8 cellular contexts compared by ENCODE assay signal in the genomic region with DNA sequence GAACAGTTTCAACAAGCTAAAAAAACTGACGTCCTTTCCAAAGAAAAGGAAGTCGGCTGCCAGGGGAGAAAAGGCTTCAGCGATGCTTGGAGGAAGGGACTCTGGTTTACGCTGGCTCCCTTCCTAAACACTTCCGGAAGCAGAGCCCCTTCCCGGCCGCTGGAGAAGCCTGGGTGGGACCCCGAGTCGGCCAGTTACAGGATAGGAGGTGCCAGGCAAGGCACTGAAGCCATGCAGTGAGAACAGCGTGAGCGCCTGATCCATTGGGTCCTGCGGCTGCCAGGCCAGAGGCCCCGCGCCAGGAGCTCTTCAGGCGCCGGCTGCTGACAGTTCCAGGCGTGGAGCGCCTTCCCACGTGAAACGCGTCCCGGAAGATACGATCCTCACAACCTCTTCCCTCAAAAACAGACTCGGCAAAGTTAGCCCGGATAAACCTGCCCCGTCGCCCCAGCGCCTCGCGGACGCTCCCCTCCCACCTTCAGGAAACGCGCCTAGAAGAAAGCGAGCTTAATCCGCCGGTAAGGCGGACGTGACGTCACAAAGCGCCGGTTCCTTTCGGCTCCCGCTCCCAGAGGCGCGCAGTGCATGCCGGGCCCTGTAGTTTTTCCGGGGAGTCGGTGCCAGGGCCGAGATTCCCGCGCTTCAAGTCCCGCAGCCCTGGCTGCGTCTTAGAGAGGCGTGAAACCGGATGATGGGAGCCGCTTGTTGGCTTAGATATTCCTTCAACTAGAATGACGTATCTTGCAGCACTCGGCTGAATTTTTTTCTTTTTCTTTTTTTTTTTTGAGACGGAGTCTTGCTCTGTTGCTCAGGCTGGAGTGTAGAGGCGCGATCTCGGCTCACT. TPM values are rescaled to one million over a fixed set of nuclear protein-coding genes. Genes with fewer than 3 reads are reported as not detected.
DNase-seq lines count a peak whose midpoint lies in the region; ATAC-seq and TF ChIP-seq lines count a peak whose summit lies in the region.

Gene ADAT1, minus strand, starts transcription at position 520 of the 844 bp plus-strand sequence. CDS start 2,482 bp downstream, outside the sequence.

- ATAC-seq in GM18499 (IDR thresholded peaks at IDR 0.05; ENCODE audit: insufficient read depth, unreplicated experiment) = peak; percentile 50
- ATAC-seq in HG02943 (IDR thresholded peaks at IDR 0.05; ENCODE audit: low read depth, unreplicated experiment) = peak; percentile 97

- no peaks in the 10 kb centered on the region for H3K27me3 ChIP-seq in right atrium auricular region
- no peaks in the 10 kb centered on the region for H3K27me3 ChIP-seq in uterus

- H3K27ac ChIP-seq in right atrium auricular region = peak within 1 kb of the TSS; percentile 95 to 97
- peak within 1 kb of the TSS; percentile 82 to 94 for H3K27ac ChIP-seq in uterus

- DNase-seq in NCI-H187 treated with DMSO at 0.1 percent for 48 hours (lab: John Stamatoyannopoulos, UW) (peak; percentile 39), anterior cingulate cortex (lab: John Stamatoyannopoulos, UW) (peak; percentile 67 to 99 (median 95)), right atrium auricular region (ENCODE audit: low spot score) (peak; percentile 99), pulmonary artery endothelial cell (ENCODE audit: low read depth, low spot score) (peak; percentile 98), uterus (peak; percentile 98)

- no peaks in the 10 kb centered on the region for H3K9me3 ChIP-seq in right atrium auricular region
- H3K9me3 ChIP-seq in uterus = no peaks in the 10 kb centered on the region

- TF ChIP-seq CTCF in right atrium auricular region (IDR thresholded peaks at IDR 0.05) (no peak), uterus (IDR thresholded peaks at IDR 0.05) (peak in 2 of 4 experiments; percentile 20 to 46)

- peaks cover 0 to 26% of the 10 kb centered on the region in 2 donors for H3K4me1 ChIP-seq in right atrium auricular region
- no peaks in the 10 kb centered on the region for H3K4me1 ChIP-seq in uterus

- H3K4me3 ChIP-seq in right atrium auricular region (peak within 1 kb of the TSS; percentile 74 to 85), uterus (peak within 1 kb of the TSS; percentile 54 to 59)

- peaks cover 25% of the 10 kb centered on the region for H3K36me3 ChIP-seq in right atrium auricular region
- H3K36me3 ChIP-seq in uterus = no peaks in the 10 kb centered on the region

- intact Hi-C loops in T-helper 2 cell treated with Interferon-gamma antibody and Interleukin-4, amounts not matched to agents 100 ng/mL and 5 ng/mL, for 36 hours (cut with micrococcal nuclease) = loop anchor here (1.0 to 2.0 kb wide), 8 partner anchors 24 to 1568 kb away; partner anchors contain the start of genes CFDP1, GABARAPL2, KARS1 and MON1B
- intact Hi-C loops in uterus (cut with DNase I; ENCODE audit: low total_unique reads) = loop anchor here (10.0 kb wide), 1 partner anchor 58 kb away; the partner anchor contains the start of gene GABARAPL2

- peak; percentile 79 to 86 for TF ChIP-seq POLR2A in uterus (IDR thresholded peaks at IDR 0.05)

RNA-seq across cellular contexts. Expression of gene ADAT1, which starts in this region (rescaled TPM):
- total RNA-seq in T-helper 2 cell treated with Interferon-gamma antibody and Interleukin-4, amounts not matched to agents 100 ng/mL and 5 ng/mL, for 36 hours = 45.1 and 47.8 TPM in 2 replicates
- 10 to 100 TPM; 20.4 to 23.7 TPM for total RNA-seq in right atrium auricular region
- total RNA-seq in pulmonary artery endothelial cell = 55.0 and 59.7 TPM in 2 replicates
- total RNA-seq in uterus = 10 to 100 TPM; 21.8 to 72.2 (median 46.5) TPM

Comparison
In these comparisons a context has a peak if more than half of its experiments do, and no peak if none do; other contexts are left out.
1. Peak in every context shown above with its lines: DNase-seq, ATAC-seq, H3K4me3 ChIP-seq and H3K27ac ChIP-seq.
2. DNase-seq: peak in every context shown above with its lines; median percentile 99 in right atrium auricular region; 98 in pulmonary artery endothelial cell; 98 in uterus; 95 in anterior cingulate cortex; 39 in NCI-H187 treated with DMSO at 0.1 percent for 48 hours.